In genomic region chr6:169726049-169726400, GRCh38 we compare ENCODE assay signal across 15 cellular contexts. TPM values are rescaled to one million over a fixed set of nuclear protein-coding genes. Genes with fewer than 3 reads are reported as not detected.
DNase-seq lines count a peak whose midpoint lies in the region; ATAC-seq and TF ChIP-seq lines count a peak whose summit lies in the region.
"Had no signal": no experiment of that assay in that cellular context is flagged by ENCODE, and none has a peak within 500 bp of the region (broad histone marks: within the 10 kb centered on the region; RNA-seq: fewer than 3 reads in every experiment).

No MANE protein-coding gene starts in this region.

- H3K4me3 ChIP-seq in esophagus squamous epithelium (no peak overlapping the region), spleen (peak overlapping the region in 1 of 8 donors; percentile 91)
- H3K4me3 ChIP-seq: body of pancreas had no signal

- no peak for DNase-seq in activated naive CD4-positive, alpha-beta T cell treated with anti-CD3 and anti-CD28 coated beads for 36 hours
- no peak for DNase-seq in activated naive CD4-positive, alpha-beta T cell (lab: John Stamatoyannopoulos, UW)
- no peak for DNase-seq in activated B cell treated with CpG ODN at 0.5 μM for 24 hours
- no peak for DNase-seq in esophagus squamous epithelium (lab: John Stamatoyannopoulos, UW)
- no peak for DNase-seq in spleen
- no peak for DNase-seq in NCI-H510A (lab: John Stamatoyannopoulos, UW)
- DNase-seq in EL, result no peak
- DNase-seq: IMR-90; NCI-H1436; NCI-H446; stimulated activated CD4-positive, alpha-beta T cell treated with anti-CD3 and anti-CD28 coated beads, Interleukin-1b, Interleukin-23, amount 100 ng/mL, for 48 hours had no signal

- no peak for ATAC-seq in activated B cell treated with CpG ODN at 0.5 μM for 24 hours (ENCODE audit: low read depth)
- no peak for ATAC-seq in HG03354 (IDR thresholded peaks at IDR 0.05; ENCODE audit: poor library complexity, severe bottlenecking, unreplicated experiment)
- ATAC-seq: body of pancreas; HCT116; stimulated activated naive CD8-positive, alpha-beta T cell treated with anti-CD3 and anti-CD28 coated beads, Interleukin-15, Interleukin-2, amounts not matched to agents 100 U/mL and 50 U/mL, for 24 hours had no signal

- H3K27ac Mint-ChIP-seq in activated naive CD4-positive, alpha-beta T cell treated with anti-CD3 and anti-CD28 coated beads for 36 hours, result no peak overlapping the region
- H3K27ac Mint-ChIP-seq in activated B cell treated with CpG ODN at 0.5 μM for 24 hours, result peak overlapping the region; percentile 64

- H3K9me3 ChIP-seq in esophagus squamous epithelium (no peaks in the 10 kb centered on the region), spleen (no peaks in the 10 kb centered on the region)
- H3K9me3 ChIP-seq: body of pancreas had no signal

- peaks cover 24% of the 10 kb centered on the region for H3K4me1 Mint-ChIP-seq in activated naive CD4-positive, alpha-beta T cell treated with anti-CD3 and anti-CD28 coated beads for 36 hours (ENCODE audit: low read depth)
- peaks cover 26% of the 10 kb centered on the region for H3K4me1 Mint-ChIP-seq in activated B cell treated with CpG ODN at 0.5 μM for 24 hours

- POLR2A ChIA-PET in activated B cell treated with CpG ODN at 0.5 μM for 24 hours (lab: Charles Lee), result interaction anchor here (1.1 to 5.9 kb wide), 3 partner anchors 24 to 828 kb away, joined by 4 to 64 read pairs (median 55); partner anchors contain the start of genes C6orf120, DYNLT2, ERMARD and TBP

- H3K27me3 ChIP-seq in esophagus squamous epithelium, result no peaks in the 10 kb centered on the region
- no peaks in the 10 kb centered on the region for H3K27me3 ChIP-seq in spleen (replicated peaks in 1 of 7)
- H3K27me3 ChIP-seq: body of pancreas had no signal

- no peaks in the 10 kb centered on the region for H3K27me3 Mint-ChIP-seq in activated naive CD4-positive, alpha-beta T cell treated with anti-CD3 and anti-CD28 coated beads for 36 hours (ENCODE audit: low read depth)
- H3K27me3 Mint-ChIP-seq in activated B cell treated with CpG ODN at 0.5 μM for 24 hours, result no peaks in the 10 kb centered on the region

- H3K36me3 ChIP-seq in esophagus squamous epithelium, result no peaks in the 10 kb centered on the region
- H3K36me3 ChIP-seq in spleen, result no peaks in the 10 kb centered on the region

- peak overlapping the region; percentile 80 for H3K4me3 Mint-ChIP-seq in activated naive CD4-positive, alpha-beta T cell treated with anti-CD3 and anti-CD28 coated beads for 36 hours
- peak overlapping the region; percentile 86 for H3K4me3 Mint-ChIP-seq in activated B cell treated with CpG ODN at 0.5 μM for 24 hours

- peak overlapping the region in 3 of 4 donors; percentile 31 to 98 (median 95) for H3K27ac ChIP-seq in esophagus squamous epithelium
- peak overlapping the region in 7 of 8 donors; percentile 10 to 98 (median 94) for H3K27ac ChIP-seq in spleen

- no peaks in the 10 kb centered on the region for H3K9me3 Mint-ChIP-seq in activated naive CD4-positive, alpha-beta T cell treated with anti-CD3 and anti-CD28 coated beads for 36 hours
- H3K9me3 Mint-ChIP-seq in activated B cell treated with CpG ODN at 0.5 μM for 24 hours, result no peaks in the 10 kb centered on the region

- intact Hi-C loops in activated naive CD4-positive, alpha-beta T cell treated with anti-CD3 and anti-CD28 coated beads for 36 hours (cut with micrococcal nuclease), result no loop called here
- intact Hi-C loops in activated B cell treated with CpG ODN at 0.5 μM for 24 hours (cut with micrococcal nuclease), result no loop called here
- intact Hi-C loops in esophagus squamous epithelium (cut with DNase I), result no loop called here
- intact Hi-C loops in spleen (cut with DNase I; ENCODE audit: low total_unique reads), result no loop called here

- peaks cover 8 to 32% (median 11%) of the 10 kb centered on the region in 3 donors for H3K4me1 ChIP-seq in esophagus squamous epithelium
- H3K4me1 ChIP-seq in spleen, result peaks cover 16 to 35% (median 29%) of the 10 kb centered on the region in 6 donors

- TF ChIP-seq CTCF in activated B cell treated with CpG ODN at 0.5 μM for 24 hours (IDR thresholded peaks at IDR 0.05) (no peak), esophagus squamous epithelium (IDR thresholded peaks at IDR 0.05) (no peak), spleen (IDR thresholded peaks at IDR 0.05 in 8 of 11, conservative IDR thresholded peaks at IDR 0.05 in 3 of 11) (no peak)

- H3K36me3 Mint-ChIP-seq in activated naive CD4-positive, alpha-beta T cell treated with anti-CD3 and anti-CD28 coated beads for 36 hours (ENCODE audit: low read depth), result peaks cover 8% of the 10 kb centered on the region
- peaks cover 2% of the 10 kb centered on the region for H3K36me3 Mint-ChIP-seq in activated B cell treated with CpG ODN at 0.5 μM for 24 hours (ENCODE audit: low read depth)

- CTCF ChIA-PET in activated naive CD4-positive, alpha-beta T cell treated with anti-CD3 and anti-CD28 coated beads for 36 hours (lab: Charles Lee), result no interaction called here
- CTCF ChIA-PET in activated B cell treated with CpG ODN at 0.5 μM for 24 hours (lab: Charles Lee), result no interaction called here

- TF ChIP-seq POLR2A in esophagus squamous epithelium (IDR thresholded peaks at IDR 0.05) (no peak), spleen (IDR thresholded peaks at IDR 0.05) (no peak)

- 100% methylated on average over 1 of the region's 1 CpG for WGBS in esophagus squamous epithelium, 2 donors
- WGBS in spleen, 5 donors, result 89 to 96% (median 90%) methylated on average over 1 of the region's 1 CpG

RNA-seq across cellular contexts. Expression of gene PHF10, which starts 1.7 kb away (rescaled TPM):
- total RNA-seq in activated naive CD4-positive, alpha-beta T cell treated with anti-CD3 and anti-CD28 coated beads for 36 hours, result 10 to 100 TPM; 72.9 to 74.2 TPM
- total RNA-seq in activated B cell treated with CpG ODN at 0.5 μM for 24 hours, result 35.1 and 36.6 TPM in 2 replicates
- 10 to 100 TPM; 25.8 to 67.9 (median 31.5) TPM for total RNA-seq in esophagus squamous epithelium
- total RNA-seq in spleen, result 100 to 1,000 TPM in 1 of 7 donors, 10 to 100 TPM in 6; 41.0 to 102 (median 67.3) TPM
- 10 to 100 TPM; 36.7 to 53.9 (median 49.6) TPM for polyA plus RNA-seq in spleen

RNA-seq across cellular contexts. Expression of gene C6orf120, which starts 24.1 kb away (rescaled TPM):
- total RNA-seq in activated naive CD4-positive, alpha-beta T cell treated with anti-CD3 and anti-CD28 coated beads for 36 hours, result 10 to 100 TPM; 10.7 to 11.7 TPM
- 21.7 and 24.8 TPM in 2 replicates for total RNA-seq in activated B cell treated with CpG ODN at 0.5 μM for 24 hours
- total RNA-seq in esophagus squamous epithelium, result 10 to 100 TPM; 14.8 to 29.0 (median 21.7) TPM
- total RNA-seq in spleen, result 10 to 100 TPM; 18.5 to 39.5 (median 24.8) TPM
- 10 to 100 TPM in 1 of 3 donors, 1 to 10 TPM in 2; 6.7 to 10.5 (median 9.8) TPM for polyA plus RNA-seq in spleen

RNA-seq across cellular contexts. Expression of gene WDR27, which starts 24.2 kb away (rescaled TPM):
- total RNA-seq in activated naive CD4-positive, alpha-beta T cell treated with anti-CD3 and anti-CD28 coated beads for 36 hours, result 10 to 100 TPM; 37.9 to 38.3 TPM
- total RNA-seq in activated B cell treated with CpG ODN at 0.5 μM for 24 hours (36.8 and 49.1 TPM in 2 replicates), esophagus squamous epithelium (10 to 100 TPM; 12.4 to 38.7 (median 27.6) TPM), spleen (10 to 100 TPM; 30.7 to 69.5 (median 57.8) TPM)
- polyA plus RNA-seq in spleen, result 10 to 100 TPM; 17.6 to 26.6 (median 22.6) TPM

RNA-seq across cellular contexts. Expression of gene DYNLT2, which starts 25.3 kb away (rescaled TPM):
- 1 to 10 TPM; 2.9 to 3.1 TPM for total RNA-seq in activated naive CD4-positive, alpha-beta T cell treated with anti-CD3 and anti-CD28 coated beads for 36 hours
- 3.7 and 4.4 TPM in 2 replicates for total RNA-seq in activated B cell treated with CpG ODN at 0.5 μM for 24 hours
- 1 to 10 TPM in 3 of 4 donors, under 1 TPM in 1; 0.94 to 3.1 (median 1.4) TPM for total RNA-seq in esophagus squamous epithelium
- 1 to 10 TPM; 2.8 to 3.8 (median 3.7) TPM for total RNA-seq in spleen
- 1 to 10 TPM; 3.5 to 3.9 (median 3.6) TPM for polyA plus RNA-seq in spleen

RNA-seq across cellular contexts. Expression of gene ERMARD, which starts 25.4 kb away (rescaled TPM):
- total RNA-seq in activated naive CD4-positive, alpha-beta T cell treated with anti-CD3 and anti-CD28 coated beads for 36 hours, result 10 to 100 TPM; 21.1 to 22.8 TPM
- total RNA-seq in activated B cell treated with CpG ODN at 0.5 μM for 24 hours, result 33.5 and 45.4 TPM in 2 replicates
- total RNA-seq in esophagus squamous epithelium, result 10 to 100 TPM; 10.3 to 21.4 (median 17.6) TPM
- total RNA-seq in spleen, result 10 to 100 TPM; 23.1 to 37.8 (median 30.9) TPM
- polyA plus RNA-seq in spleen, result 10 to 100 TPM; 48.3 to 87.3 (median 57.4) TPM
